ENCODE assay signal across 23 cellular contexts in the genomic region with DNA sequence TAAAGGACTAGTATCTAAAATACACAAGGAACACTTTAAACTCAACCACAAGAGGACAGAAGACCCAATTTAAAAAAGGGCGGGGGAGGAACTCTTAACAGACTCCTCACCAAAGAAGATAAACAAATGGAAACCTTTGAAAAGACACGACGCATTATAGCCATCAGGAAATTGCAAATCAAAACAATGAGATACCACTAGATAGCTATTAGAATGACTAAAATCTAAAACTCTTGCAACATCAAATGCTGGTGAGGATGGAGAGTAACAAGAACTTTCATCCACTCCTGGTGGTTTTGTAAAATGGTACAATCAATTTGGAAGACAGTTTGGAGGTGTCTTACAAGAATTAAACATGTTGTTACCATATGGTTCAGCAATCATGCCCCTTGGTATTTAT.
"Had no signal": no experiment of that assay in that cellular context is flagged by ENCODE, and none has a peak within 500 bp of the region (broad histone marks: within the 10 kb centered on the region; RNA-seq: fewer than 3 reads in every experiment).

No MANE protein-coding gene starts in this region.

- H3K4me3 ChIP-seq: coronary artery, lung, ovary, psoas muscle, sigmoid colon, thoracic aorta, tibial nerve, upper lobe of left lung had no signal

- H3K4me1 Mint-ChIP-seq: immature natural killer cell; memory B cell; natural killer cell; stimulated activated memory B cell treated with anti-CD40 and anti-IgM and Interleukin-4, amounts not matched to agents 10 μg/mL and 1 μg/mL and 100 μg/mL, for 72 hours had no signal

- H3K27ac ChIP-seq: coronary artery, ovary, psoas muscle, sigmoid colon, thoracic aorta, tibial nerve, upper lobe of left lung had no signal

- H3K9me3 ChIP-seq: ovary, psoas muscle, sigmoid colon, thoracic aorta, tibial nerve, upper lobe of left lung had no signal

- H3K9me3 Mint-ChIP-seq: memory B cell; stimulated activated memory B cell treated with anti-CD40 and anti-IgM and Interleukin-4, amounts not matched to agents 10 μg/mL and 1 μg/mL and 100 μg/mL, for 72 hours had no signal

- H3K36me3 Mint-ChIP-seq: immature natural killer cell; memory B cell; stimulated activated memory B cell treated with anti-CD40 and anti-IgM and Interleukin-4, amounts not matched to agents 10 μg/mL and 1 μg/mL and 100 μg/mL, for 72 hours had no signal

- H3K27me3 Mint-ChIP-seq: effector memory CD8-positive, alpha-beta T cell; memory B cell; stimulated activated memory B cell treated with anti-CD40 and anti-IgM and Interleukin-4, amounts not matched to agents 10 μg/mL and 1 μg/mL and 100 μg/mL, for 72 hours; stimulated activated naive CD8-positive, alpha-beta T cell treated with anti-CD3 and anti-CD28 coated beads, Interleukin-15, Interleukin-2, amounts not matched to agents 100 ng/mL and 50 ng/mL, for 24 hours had no signal

- H3K4me1 ChIP-seq: psoas muscle, sigmoid colon, tibial nerve, upper lobe of left lung had no signal

- H3K27me3 ChIP-seq: ovary, sigmoid colon, tibial nerve, upper lobe of left lung had no signal

- H3K4me3 Mint-ChIP-seq: effector memory CD8-positive, alpha-beta T cell; immature natural killer cell; memory B cell; natural killer cell; stimulated activated memory B cell treated with anti-CD40 and anti-IgM and Interleukin-4, amounts not matched to agents 10 μg/mL and 1 μg/mL and 100 μg/mL, for 72 hours; stimulated activated naive CD8-positive, alpha-beta T cell treated with anti-CD3 and anti-CD28 coated beads, Interleukin-15, Interleukin-2, amounts not matched to agents 100 ng/mL and 50 ng/mL, for 24 hours had no signal

- H3K36me3 ChIP-seq: ovary, sigmoid colon, thoracic aorta, tibial nerve, upper lobe of left lung had no signal

- DNase-seq: effector memory CD8-positive, alpha-beta T cell; hypothalamus; immature natural killer cell; natural killer cell; occipital lobe; ovary; posterior cingulate gyrus; psoas muscle; right cardiac atrium; sigmoid colon; stimulated activated CD4-positive, alpha-beta T cell treated with anti-CD3 and anti-CD28 coated beads, Interleukin-4, amount 100 ng/mL, for 4 hours; upper lobe of left lung had no signal

- H3K27ac Mint-ChIP-seq: effector memory CD8-positive, alpha-beta T cell; immature natural killer cell; memory B cell; natural killer cell; stimulated activated memory B cell treated with anti-CD40 and anti-IgM and Interleukin-4, amounts not matched to agents 10 μg/mL and 1 μg/mL and 100 μg/mL, for 72 hours; stimulated activated naive CD8-positive, alpha-beta T cell treated with anti-CD3 and anti-CD28 coated beads, Interleukin-15, Interleukin-2, amounts not matched to agents 100 ng/mL and 50 ng/mL, for 24 hours had no signal

- FAIRE-seq: endometrium, frontal cortex, keratinocyte, urothelium cell line had no signal
